9 cellular contexts compared by ENCODE assay signal in the genomic region with DNA sequence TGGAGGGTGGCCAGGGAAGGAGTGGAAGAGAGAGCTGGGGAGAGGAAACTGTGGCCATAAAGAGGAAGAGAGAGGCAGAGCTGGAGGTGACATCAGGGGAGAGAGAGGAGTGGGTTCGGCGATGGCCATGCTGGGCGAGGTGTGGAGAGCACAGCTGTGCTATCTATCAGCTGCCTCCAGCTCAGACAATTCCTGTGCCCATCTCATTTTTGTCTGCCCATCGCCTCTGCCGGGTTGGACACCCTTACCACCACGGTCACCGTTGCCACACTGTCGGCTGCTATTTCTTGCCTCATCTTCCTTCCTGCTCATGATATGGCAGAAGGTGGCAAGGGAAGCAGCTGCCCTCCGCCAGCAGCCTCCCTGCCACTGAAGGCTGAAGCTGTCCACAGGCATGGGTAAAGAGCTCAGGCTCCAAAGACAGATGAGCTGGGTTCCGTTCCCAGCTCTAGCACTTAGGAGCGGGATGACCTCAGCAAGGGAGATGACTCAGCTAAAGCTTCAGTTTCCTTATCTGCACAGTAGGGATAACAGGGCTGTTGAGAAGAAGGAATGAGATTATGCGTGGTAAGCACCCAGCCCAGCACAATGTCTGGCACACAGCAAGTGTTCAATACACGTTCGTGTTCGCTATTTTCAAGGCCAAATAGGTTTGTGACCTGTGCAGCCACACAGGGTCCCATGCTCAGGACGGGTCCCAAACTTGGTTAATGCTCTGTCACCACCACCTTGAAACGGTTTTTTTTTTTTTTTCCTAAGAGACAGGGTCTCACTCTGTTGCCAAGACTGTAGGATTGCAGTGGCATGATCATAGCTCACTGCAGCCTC. TPM values are rescaled to one million over a fixed set of nuclear protein-coding genes. Genes with fewer than 3 reads are reported as not detected.
A peak's percentile ranks its signal among the peaks of the same experiment; 100 is the strongest.
DNase-seq lines count a peak whose midpoint lies in the region; ATAC-seq and TF ChIP-seq lines count a peak whose summit lies in the region.
"Had no signal": no experiment of that assay in that cellular context is flagged by ENCODE, and none has a peak within 500 bp of the region (broad histone marks: within the 10 kb centered on the region; RNA-seq: fewer than 3 reads in every experiment).

No MANE protein-coding gene starts in this region.

- peak; percentile 100 for TF ChIP-seq POLR2A in erythroblast (IDR thresholded peaks at IDR 0.05; ENCODE audit: low read length)

- no peak overlapping the region for H3K27ac ChIP-seq in HEK293 (ENCODE audit: extremely low read depth, low read depth, low read length)
- peak overlapping the region; percentile 22 for H3K27ac ChIP-seq in RWPE1
- peak overlapping the region; percentile 42 for H3K27ac ChIP-seq in psoas muscle

- POLR2A ChIA-PET in HEK293 (lab: Yijun Ruan, JAX) (interaction anchor here (0.5 to 1.9 kb wide), 9 partner anchors 17 to 534 kb away, joined by 3 to 9 read pairs (median 5); a partner anchor contains a TSS), RWPE1 (lab: Yijun Ruan, JAX; ENCODE audit: low non-redundant PET) (no interaction called here)

- no peaks in the 10 kb centered on the region for H3K4me1 ChIP-seq in HEK293 (ENCODE audit: control insufficient read depth, insufficient read depth, low read length)
- H3K4me1 ChIP-seq in psoas muscle: peaks cover 23% of the 10 kb centered on the region

- intact Hi-C loops in psoas muscle (cut with DNase I): no loop called here

- DNase-seq in RWPE1 (ENCODE audit: low spot score) (no peak), erythroblast (lab: John Stamatoyannopoulos, UW) (peak; percentile 96 to 98), psoas muscle (no peak), NCI-H2107 (lab: John Stamatoyannopoulos, UW) (no peak), NCI-H1417 (lab: John Stamatoyannopoulos, UW) (no peak), ACHN (no peak)

- H3K27me3 ChIP-seq in psoas muscle (ENCODE audit: insufficient read depth in 3 of 3, low read length in 2 of 3): no peaks in the 10 kb centered on the region

- 36 to 61% (median 45%) methylated on average over 17 of the region's 17 CpGs for WGBS in psoas muscle, 3 donors

- CTCF ChIA-PET in HEK293 (lab: Yijun Ruan, JAX) (interaction anchor here (0.6 to 7.6 kb wide), 4 partner anchors 10 to 241 kb away, joined by 3 to 58 read pairs (median 4); a partner anchor contains a TSS), RWPE1 (lab: Yijun Ruan, JAX) (interaction anchor here (0.5 to 1.0 kb wide), 4 partner anchors 12 to 241 kb away, joined by 3 to 5 read pairs (median 3); a partner anchor contains a TSS)

- no peaks in the 10 kb centered on the region for H3K36me3 ChIP-seq in HEK293 (ENCODE audit: control insufficient read depth in 2 of 2, insufficient read depth in 1 of 2, low read length in 2 of 2)
- no peaks in the 10 kb centered on the region for H3K36me3 ChIP-seq in psoas muscle (ENCODE audit: insufficient read depth in 1 of 2, low read depth in 1 of 2)

- TF ChIP-seq CTCF in HEK293 (tag by site-specific recombination; IDR thresholded peaks at IDR 0.05): no peak
- no peak for TF ChIP-seq CTCF in RWPE1 (conservative IDR thresholded peaks at IDR 0.05; ENCODE audit: low read depth)
- no peak for TF ChIP-seq CTCF in psoas muscle (IDR thresholded peaks at IDR 0.05)

- ATAC-seq in psoas muscle (peak; percentile 64 to 70 (median 68)), GM21529 (IDR thresholded peaks at IDR 0.05; ENCODE audit: unreplicated experiment) (no peak)

- H3K9me3 ChIP-seq in HEK293 (ENCODE audit: control insufficient read depth, insufficient read depth, low read depth, low read length): no peaks in the 10 kb centered on the region
- H3K9me3 ChIP-seq in psoas muscle: no peaks in the 10 kb centered on the region

- in situ Hi-C loops in ACHN (cut with HindIII; ENCODE audit: low pct_ligation_motif_present, low pct_unique_long_range_greater_than_20kb, low sequenced_read_pairs): no loop called here

- H3K4me3 ChIP-seq in HEK293 (ENCODE audit: low read depth, low read length): no peak overlapping the region
- peak overlapping the region; percentile 28 for H3K4me3 ChIP-seq in psoas muscle
- H3K4me3 ChIP-seq: skin epidermis had no signal

TF ChIP-seq in HEK293, 187 proteins besides CTCF, POLR2A, EP300 and RAD21 (continues in another document):
- no peak for TF ChIP-seq ZNF560 (tag by site-specific recombination; IDR thresholded peaks at IDR 0.05; ENCODE audit: borderline replicate concordance)
- TF ChIP-seq, protein P1, sequence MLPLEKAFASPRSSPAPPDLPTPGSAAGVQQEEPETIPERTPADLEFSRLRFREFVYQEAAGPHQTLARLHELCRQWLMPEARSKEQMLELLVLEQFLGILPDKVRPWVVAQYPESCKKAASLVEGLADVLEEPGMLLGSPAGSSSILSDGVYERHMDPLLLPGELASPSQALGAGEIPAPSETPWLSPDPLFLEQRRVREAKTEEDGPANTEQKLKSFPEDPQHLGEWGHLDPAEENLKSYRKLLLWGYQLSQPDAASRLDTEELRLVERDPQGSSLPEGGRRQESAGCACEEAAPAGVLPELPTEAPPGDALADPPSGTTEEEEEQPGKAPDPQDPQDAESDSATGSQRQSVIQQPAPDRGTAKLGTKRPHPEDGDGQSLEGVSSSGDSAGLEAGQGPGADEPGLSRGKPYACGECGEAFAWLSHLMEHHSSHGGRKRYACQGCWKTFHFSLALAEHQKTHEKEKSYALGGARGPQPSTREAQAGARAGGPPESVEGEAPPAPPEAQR (tag by site-specific recombination; IDR thresholded peaks at IDR 0.05): no peak
- TF ChIP-seq, protein P2, sequence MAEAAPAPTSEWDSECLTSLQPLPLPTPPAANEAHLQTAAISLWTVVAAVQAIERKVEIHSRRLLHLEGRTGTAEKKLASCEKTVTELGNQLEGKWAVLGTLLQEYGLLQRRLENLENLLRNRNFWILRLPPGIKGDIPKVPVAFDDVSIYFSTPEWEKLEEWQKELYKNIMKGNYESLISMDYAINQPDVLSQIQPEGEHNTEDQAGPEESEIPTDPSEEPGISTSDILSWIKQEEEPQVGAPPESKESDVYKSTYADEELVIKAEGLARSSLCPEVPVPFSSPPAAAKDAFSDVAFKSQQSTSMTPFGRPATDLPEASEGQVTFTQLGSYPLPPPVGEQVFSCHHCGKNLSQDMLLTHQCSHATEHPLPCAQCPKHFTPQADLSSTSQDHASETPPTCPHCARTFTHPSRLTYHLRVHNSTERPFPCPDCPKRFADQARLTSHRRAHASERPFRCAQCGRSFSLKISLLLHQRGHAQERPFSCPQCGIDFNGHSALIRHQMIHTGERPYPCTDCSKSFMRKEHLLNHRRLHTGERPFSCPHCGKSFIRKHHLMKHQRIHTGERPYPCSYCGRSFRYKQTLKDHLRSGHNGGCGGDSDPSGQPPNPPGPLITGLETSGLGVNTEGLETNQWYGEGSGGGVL (tag by site-specific recombination; IDR thresholded peaks at IDR 0.05): peak; percentile 45; the same call in 1 of the 2 replicates
- peak; percentile 76; the same call in 1 of the 2 replicates for TF ChIP-seq ZNF324 (tag by site-specific recombination; IDR thresholded peaks at IDR 0.05)
- TF ChIP-seq ZNF571 (tag by site-specific recombination; IDR thresholded peaks at IDR 0.05): no peak
- peak; percentile 83; the same call in 1 of the 2 replicates for TF ChIP-seq ZNF660 (tag by site-specific recombination; IDR thresholded peaks at IDR 0.05)
- peak; percentile 41; the same call in 1 of the 2 replicates for TF ChIP-seq KLF8 (tag by site-specific recombination; IDR thresholded peaks at IDR 0.05)
- TF ChIP-seq, protein P3, sequence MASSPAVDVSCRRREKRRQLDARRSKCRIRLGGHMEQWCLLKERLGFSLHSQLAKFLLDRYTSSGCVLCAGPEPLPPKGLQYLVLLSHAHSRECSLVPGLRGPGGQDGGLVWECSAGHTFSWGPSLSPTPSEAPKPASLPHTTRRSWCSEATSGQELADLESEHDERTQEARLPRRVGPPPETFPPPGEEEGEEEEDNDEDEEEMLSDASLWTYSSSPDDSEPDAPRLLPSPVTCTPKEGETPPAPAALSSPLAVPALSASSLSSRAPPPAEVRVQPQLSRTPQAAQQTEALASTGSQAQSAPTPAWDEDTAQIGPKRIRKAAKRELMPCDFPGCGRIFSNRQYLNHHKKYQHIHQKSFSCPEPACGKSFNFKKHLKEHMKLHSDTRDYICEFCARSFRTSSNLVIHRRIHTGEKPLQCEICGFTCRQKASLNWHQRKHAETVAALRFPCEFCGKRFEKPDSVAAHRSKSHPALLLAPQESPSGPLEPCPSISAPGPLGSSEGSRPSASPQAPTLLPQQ (tag by site-specific recombination; IDR thresholded peaks at IDR 0.05): peak; percentile 47; the same call in 1 of the 2 replicates
- TF ChIP-seq, protein P4, sequence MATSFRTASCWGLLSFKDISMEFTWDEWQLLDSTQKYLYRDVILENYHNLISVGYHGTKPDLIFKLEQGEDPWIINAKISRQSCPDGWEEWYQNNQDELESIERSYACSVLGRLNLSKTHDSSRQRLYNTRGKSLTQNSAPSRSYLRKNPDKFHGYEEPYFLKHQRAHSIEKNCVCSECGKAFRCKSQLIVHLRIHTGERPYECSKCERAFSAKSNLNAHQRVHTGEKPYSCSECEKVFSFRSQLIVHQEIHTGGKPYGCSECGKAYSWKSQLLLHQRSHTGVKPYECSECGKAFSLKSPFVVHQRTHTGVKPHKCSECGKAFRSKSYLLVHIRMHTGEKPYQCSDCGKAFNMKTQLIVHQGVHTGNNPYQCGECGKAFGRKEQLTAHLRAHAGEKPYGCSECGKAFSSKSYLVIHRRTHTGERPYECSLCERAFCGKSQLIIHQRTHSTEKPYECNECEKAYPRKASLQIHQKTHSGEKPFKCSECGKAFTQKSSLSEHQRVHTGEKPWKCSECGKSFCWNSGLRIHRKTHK (tag by site-specific recombination; IDR thresholded peaks at IDR 0.05): no peak
- 0 out of 2 replicates have a peak, but pooled peaks have one; percentile 35 for TF ChIP-seq ZSCAN23 (tag by site-specific recombination; IDR thresholded peaks at IDR 0.05)
- TF ChIP-seq ZNF146 (tag by site-specific recombination; IDR thresholded peaks at IDR 0.05): peak; percentile 91
- 0 out of 2 replicates have a peak, but pooled peaks have one; percentile 48 for TF ChIP-seq ZNF2 (tag by site-specific recombination; IDR thresholded peaks at IDR 0.05)
- no peak for TF ChIP-seq ZXDB (tag by site-specific recombination; IDR thresholded peaks at IDR 0.05)
- no peak for TF ChIP-seq ZNF302 (tag by site-specific recombination; IDR thresholded peaks at IDR 0.05; ENCODE audit: low read depth)
- TF ChIP-seq OSR2 (tag by site-specific recombination; IDR thresholded peaks at IDR 0.05): peak; percentile 28; the same call in 1 of the 2 replicates
- TF ChIP-seq WT1 (tag by site-specific recombination; IDR thresholded peaks at IDR 0.05): no peak
- TF ChIP-seq ZBTB21 (tag by site-specific recombination; IDR thresholded peaks at IDR 0.05): peak; percentile 51; the same call in 1 of the 2 replicates
- TF ChIP-seq SCRT1 (tag by site-specific recombination; IDR thresholded peaks at IDR 0.05; ENCODE audit: borderline replicate concordance): no peak

RNA-seq across cellular contexts. Expression of a gene that starts 21.9 kb away (rescaled TPM):
- 10 to 100 TPM; 16.6 to 23.9 (median 19.9) TPM for total RNA-seq in psoas muscle
- polyA plus RNA-seq in psoas muscle: 10 to 100 TPM; 11.2 to 17.9 (median 12.6) TPM

Comparison
In these comparisons a context has a peak if more than half of its experiments do, and no peak if none do; other contexts are left out.
1. DNase-seq: peak in erythroblast (2 of 2); none in RWPE1 (single experiment), psoas muscle (0 of 2), NCI-H2107 (single experiment), NCI-H1417 (0 of 3) and ACHN (single experiment).